In genomic region chr9:130965680-130966079, GRCh38 we compare ENCODE assay signal across 30 cellular contexts. TPM values are rescaled to one million over a fixed set of nuclear protein-coding genes. Genes with fewer than 3 reads are reported as not detected.
"Had no signal": no experiment of that assay in that cellular context is flagged by ENCODE, and none has a peak within 500 bp of the region (broad histone marks: within the 10 kb centered on the region; RNA-seq: fewer than 3 reads in every experiment).

No MANE protein-coding gene starts in this region.

- H3K27me3 ChIP-seq: esophagus muscularis mucosa, gastroesophageal sphincter had no signal

- H3K4me3 ChIP-seq: esophagus muscularis mucosa, gastroesophageal sphincter had no signal

- H3K36me3 ChIP-seq: brain microvascular endothelial cell, esophagus muscularis mucosa, gastroesophageal sphincter, WERI-Rb-1 had no signal

- DNase-seq: activated B cell treated with CpG ODN at 0.5 μM for 24 hours; activated CD4-positive, alpha-beta T cell treated with anti-CD3 and anti-CD28 coated beads for 48 hours; activated CD4-positive, alpha-beta T cell treated with anti-CD3 and anti-CD28 coated beads, Interleukin-2, amount 50 U/mL, for 1 hour; activated CD4-positive, alpha-beta T cell treated with anti-CD3 and anti-CD28 coated beads, Interleukin-2, amount 50 U/mL, for 48 hours; activated CD8-positive, alpha-beta memory T cell treated with anti-CD3 and anti-CD28 coated beads for 24 hours; activated CD8-positive, alpha-beta T cell treated with anti-CD3 and anti-CD28 coated beads for 36 hours; activated effector memory CD4-positive, alpha-beta T cell treated with Interleukin-2 at 50 U/mL for 16 hours; activated gamma-delta T cell treated with Interleukin-2 at 50 U/mL for 16 hours; activated naive CD4-positive, alpha-beta T cell treated with anti-CD3 and anti-CD28 coated beads, Interleukin-2, amount 50 U/mL, for 16 hours; activated naive CD4-positive, alpha-beta T cell treated with Interleukin-2 at 50 U/mL for 16 hours; activated T-cell treated with anti-CD3 and anti-CD28 coated beads, Interleukin-2, amount 50 U/mL, for 4 hours; amniotic stem cell; anterior cingulate cortex; brain microvascular endothelial cell; caudate nucleus; cortex of kidney; dermis blood vessel endothelial cell; effector CD4-positive, alpha-beta T cell; effector memory CD8-positive, alpha-beta T cell; erythroblast; foreskin melanocyte; T-helper 17 cell; T1000; WERI-Rb-1 had no signal

- H3K27ac ChIP-seq: brain microvascular endothelial cell, esophagus muscularis mucosa, gastroesophageal sphincter, WERI-Rb-1 had no signal

- H3K9me3 ChIP-seq: gastroesophageal sphincter had no signal

- ATAC-seq: activated CD4-positive, CD25-positive, alpha-beta regulatory T cell treated with anti-CD3 and anti-CD28 coated beads, Interleukin-2, amount 50 U/mL, for 24 hours; activated CD8-positive, alpha-beta T cell treated with anti-CD3 and anti-CD28 coated beads for 36 hours; activated T-cell treated with anti-CD3 and anti-CD28 coated beads, Interleukin-2, amount 50 U/mL, for 4 hours; activated T-helper 17 cell treated with anti-CD3 and anti-CD28 coated beads, Interleukin-2, amount 50 U/mL, for 72 hours; effector memory CD8-positive, alpha-beta T cell; gastroesophageal sphincter; T-helper 17 cell had no signal

RNA-seq across cellular contexts. Expression of gene FIBCD1, which starts 26.6 kb away (rescaled TPM):
- total RNA-seq: activated B cell treated with CpG ODN at 0.5 μM for 24 hours; activated CD8-positive, alpha-beta T cell treated with anti-CD3 and anti-CD28 coated beads for 36 hours; activated T-cell treated with anti-CD3 and anti-CD28 coated beads, Interleukin-2, amount 50 U/mL, for 4 hours; activated T-helper 17 cell treated with anti-CD3 and anti-CD28 coated beads, Interleukin-2, amount 50 U/mL, for 72 hours; glomerular endothelial cell; T-helper 17 cell had no signal

RNA-seq across cellular contexts. Expression of gene LAMC3, which starts 43.3 kb away (rescaled TPM):
- total RNA-seq: activated B cell treated with CpG ODN at 0.5 μM for 24 hours, bronchial epithelial cell had no signal
